Comparison of ENCODE assay signal across 8 cellular contexts in genomic region chr19:46513461-46514236, GRCh38. TPM values are rescaled to one million over a fixed set of nuclear protein-coding genes. Genes with fewer than 3 reads are reported as not detected.
DNase-seq lines count a peak whose midpoint lies in the region; ATAC-seq and TF ChIP-seq lines count a peak whose summit lies in the region.

No MANE protein-coding gene starts in this region.

- DNase-seq in DMS153 treated with DMSO at 0.1 percent for 48 hours (lab: John Stamatoyannopoulos, UW; ENCODE audit: unreplicated experiment) (peak; percentile 12), DMS153 (lab: John Stamatoyannopoulos, UW) (no peak), NCI-H2107 (lab: John Stamatoyannopoulos, UW) (peak; percentile 55), mammary epithelial cell (peak; percentile 57), kidney tubule cell (ENCODE audit: low spot score) (peak; percentile 66)
- DNase-seq in activated CD4-positive, CD25-positive, alpha-beta regulatory T cell (lab: John Stamatoyannopoulos, UW) = peak; percentile 73 to 84 (median 79)
- DNase-seq in stimulated activated CD4-positive, alpha-beta T cell treated with anti-CD3 and anti-CD28 coated beads, Interleukin-2, amount 100 ng/mL, for 4 hours (ENCODE audit: low read depth) = peak; percentile 69

- peak; percentile 68 to 97 for TF ChIP-seq CTCF in mammary epithelial cell (conservative IDR thresholded peaks at IDR 0.05 in 1 of 2, IDR thresholded peaks at IDR 0.05 in 1 of 2; ENCODE audit: extremely low read depth in 1 of 2, insufficient read depth in 1 of 2, low read depth in 1 of 2, low read length in 2 of 2)

- no peak overlapping the region for H3K9ac ChIP-seq in mammary epithelial cell (ENCODE audit: insufficient read depth, low read length)

- no peak overlapping the region for H3K4me3 ChIP-seq in mammary epithelial cell (replicated peaks in 1 of 3; ENCODE audit: insufficient read depth in 1 of 3, low read depth in 2 of 3, low read length in 3 of 3)

- no peaks in the 10 kb centered on the region for H4K20me1 ChIP-seq in mammary epithelial cell (ENCODE audit: insufficient read depth, low read length)

- in situ Hi-C loops in mammary epithelial cell (cut with MboI; ENCODE audit: low sequenced_read_pairs in 2 of 2) = loop anchor here in 1 of 2 donors (10.0 to 25.0 kb wide), 2 partner anchors 229 to 426 kb away; no protein-coding TSS in a partner anchor

- CTCF ChIA-PET in mammary epithelial cell (lab: Charles Lee; ENCODE audit: low non-redundant PET) = interaction anchor here (0.6 kb wide), 1 partner anchor 65 kb away, joined by 3 read pairs; no protein-coding TSS in a partner anchor

- ATAC-seq in HG03442 (IDR thresholded peaks at IDR 0.05; ENCODE audit: unreplicated experiment) = no peak

- intact Hi-C loops in mammary epithelial cell (cut with micrococcal nuclease) = loop anchor here (1.0 to 5.0 kb wide), 6 partner anchors 18 to 436 kb away; partner anchors contain the start of gene PNMA8B

- H3K4me1 ChIP-seq in mammary epithelial cell (ENCODE audit: insufficient read depth, low read length) = peaks cover 5% of the 10 kb centered on the region

- BruUV-seq in mammary epithelial cell (replicated peaks; lab: Mats Ljungman, UMichigan) = no TSS peak

- no peak overlapping the region for H3K27ac ChIP-seq in mammary epithelial cell (ENCODE audit: insufficient read depth, low read depth, low read length)

- WGBS in mammary epithelial cell (ENCODE audit: low coverage, missing lambda C conversion rate) = 26% methylated on average over 34 of the region's 36 CpGs

- H3K9me3 ChIP-seq in mammary epithelial cell (replicated peaks; ENCODE audit: insufficient read depth, low read length) = no peaks in the 10 kb centered on the region

- H3K27me3 ChIP-seq in mammary epithelial cell (ENCODE audit: insufficient read depth, low read length) = no peaks in the 10 kb centered on the region

- peak overlapping the region; percentile 59 for H3K4me2 ChIP-seq in mammary epithelial cell (ENCODE audit: insufficient read depth, low read depth, low read length)

- H3K79me2 ChIP-seq in mammary epithelial cell (ENCODE audit: insufficient read depth, low read length) = no peaks in the 10 kb centered on the region

- H2AFZ ChIP-seq in mammary epithelial cell (ENCODE audit: low read depth, low read length) = peak overlapping the region; percentile 71

- dilution Hi-C loops in mammary epithelial cell (cut with HindIII; ENCODE audit: low sequenced_read_pairs) = no loop called here

- H3K36me3 ChIP-seq in mammary epithelial cell (ENCODE audit: insufficient read depth, low read length) = no peaks in the 10 kb centered on the region

RNA-seq across cellular contexts. Expression of gene PNMA8B, which starts 18.0 kb away (rescaled TPM):
- under 1 TPM; 0.12 to 0.67 TPM for total RNA-seq in mammary epithelial cell
- polyA plus RNA-seq in mammary epithelial cell = 0.01 TPM
- 1.3 TPM for polyA minus RNA-seq in mammary epithelial cell

RNA-seq across cellular contexts. Expression of gene PNMA8A, which starts 42.3 kb away (rescaled TPM):
- 10 to 100 TPM in 1 of 2 donors, under 1 TPM in 1; 0.24 to 39.3 TPM for total RNA-seq in mammary epithelial cell
- polyA plus RNA-seq in mammary epithelial cell = 0.26 TPM
- not detected for polyA minus RNA-seq in mammary epithelial cell
